24 cellular contexts compared by ENCODE assay signal in the genomic region with DNA sequence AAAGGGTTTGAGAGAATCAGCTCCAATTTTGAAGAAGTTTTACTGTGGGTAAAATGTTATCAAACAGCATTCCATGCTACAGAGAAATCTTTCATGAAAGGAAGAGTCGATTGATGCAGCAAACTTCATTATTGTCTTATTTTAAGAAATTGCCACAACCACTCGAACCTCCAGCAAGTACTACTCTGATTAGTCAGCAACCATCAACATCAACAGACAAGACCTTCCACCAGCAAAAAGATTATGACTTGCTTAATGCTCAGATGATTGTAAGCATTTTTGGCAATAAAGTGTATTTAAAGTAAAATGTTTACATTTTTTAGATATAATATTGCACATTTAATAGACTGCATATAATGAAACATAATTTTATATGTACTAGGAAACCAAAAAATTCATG.
"Had no signal": no experiment of that assay in that cellular context is flagged by ENCODE, and none has a peak within 500 bp of the region (broad histone marks: within the 10 kb centered on the region; RNA-seq: fewer than 3 reads in every experiment).

No MANE protein-coding gene starts in this region.

- H3K9me3 Mint-ChIP-seq: dendritic cell treated with granulocyte-macrophage colony-stimulating factor and Interleukin-4, amounts not matched to agents 40 ng/mL and 50 ng/mL, for 4 days; effector memory CD8-positive, alpha-beta T cell; endodermal cell; naive B cell had no signal

- H3K4me3 ChIP-seq: colonic mucosa, esophagus squamous epithelium, gastroesophageal sphincter, heart right ventricle, left lung, lower lobe of right lung, mucosa of descending colon had no signal

- H3K27me3 Mint-ChIP-seq: dendritic cell treated with granulocyte-macrophage colony-stimulating factor and Interleukin-4, amounts not matched to agents 40 ng/mL and 50 ng/mL, for 4 days; effector memory CD8-positive, alpha-beta T cell; naive B cell had no signal

- ATAC-seq: effector memory CD8-positive, alpha-beta T cell; esophagus mucosa; foreskin keratinocyte; gastroesophageal sphincter; heart right ventricle; left cardiac atrium; left lung; left ventricle myocardium superior; lower lobe of right lung; mucosa of descending colon had no signal

- H3K4me1 ChIP-seq: colonic mucosa, esophagus squamous epithelium, foreskin keratinocyte, gastroesophageal sphincter, heart right ventricle, left lung, lower lobe of right lung had no signal

- H3K27ac Mint-ChIP-seq: dendritic cell treated with granulocyte-macrophage colony-stimulating factor and Interleukin-4, amounts not matched to agents 40 ng/mL and 50 ng/mL, for 4 days; endodermal cell; mesothelial cell of epicardium had no signal

- H3K36me3 ChIP-seq: colonic mucosa, left lung, lower lobe of right lung had no signal

- H3K4me3 Mint-ChIP-seq: dendritic cell treated with granulocyte-macrophage colony-stimulating factor and Interleukin-4, amounts not matched to agents 40 ng/mL and 50 ng/mL, for 4 days; effector memory CD8-positive, alpha-beta T cell; endodermal cell; mesothelial cell of epicardium; naive B cell had no signal

- H3K9me3 ChIP-seq: colonic mucosa, esophagus squamous epithelium, gastroesophageal sphincter, heart right ventricle, left lung, lower lobe of right lung, mucosa of descending colon had no signal

- H3K27me3 ChIP-seq: colonic mucosa, esophagus squamous epithelium, foreskin keratinocyte, gastroesophageal sphincter, heart right ventricle, left lung had no signal

- DNase-seq: colonic mucosa; cortex of kidney; effector CD8-positive, alpha-beta T cell; effector memory CD8-positive, alpha-beta T cell; endodermal cell; erythroblast; esophagus squamous epithelium; foreskin keratinocyte; glutamatergic neuron; head of caudate nucleus; heart right ventricle; hippocampal formation; left cardiac atrium; left ventricle myocardium superior; lower lobe of right lung; mesenchymal stem cell; mucosa of descending colon; naive B cell had no signal

- H3K27ac ChIP-seq: colonic mucosa, epithelial cell of prostate, esophagus squamous epithelium, foreskin keratinocyte, gastroesophageal sphincter, heart right ventricle, left lung, lower lobe of right lung had no signal

- H3K4me1 Mint-ChIP-seq: mesothelial cell of epicardium had no signal
